In genomic region chr12:48016373-48017020, GRCh38 we compare ENCODE assay signal across 3 cellular contexts.
TF ChIP-seq lines count a peak whose summit lies in the region.

No MANE protein-coding gene starts in this region.

TF ChIP-seq in GM23338, 12 proteins besides CTCF, POLR2A, EP300 and RAD21:
- TF ChIP-seq EZH2 (IDR thresholded peaks at IDR 0.05; ENCODE audit: low read depth, unreplicated experiment) (peak; percentile 22), JUNB (IDR thresholded peaks at IDR 0.05; ENCODE audit: unreplicated experiment) (no peak)

TF ChIP-seq in H1, 55 proteins besides CTCF, POLR2A, EP300 and RAD21:
- TF ChIP-seq TEAD4 (IDR thresholded peaks at IDR 0.05; ENCODE audit: low read depth, low read length), result no peak
- no peak for TF ChIP-seq E2F6 (IDR thresholded peaks at IDR 0.05)
- TF ChIP-seq EZH2 (IDR thresholded peaks at IDR 0.05; ENCODE audit: low read depth, low read length, severe bottlenecking), result peak; percentile 46

TF ChIP-seq in SK-N-SH treated with all-trans-retinoic acid at 6 μM for 48 hours, 23 proteins besides CTCF, POLR2A, EP300 and RAD21:
- no peak for TF ChIP-seq POU6F1 (CRISPR knock-in tag; IDR thresholded peaks at IDR 0.05; ENCODE audit: borderline replicate concordance, low read depth)
- no peak for TF ChIP-seq ZFP3 (CRISPR knock-in tag; IDR thresholded peaks at IDR 0.05)
- TF ChIP-seq TCF4 (CRISPR knock-in tag; IDR thresholded peaks at IDR 0.05; ENCODE audit: borderline replicate concordance), result no peak
- no peak for TF ChIP-seq ZNF8 (CRISPR knock-in tag; IDR thresholded peaks at IDR 0.05)
- TF ChIP-seq ZC3H10 (CRISPR knock-in tag; IDR thresholded peaks at IDR 0.05), result no peak
- no peak for TF ChIP-seq CSDC2 (CRISPR knock-in tag; IDR thresholded peaks at IDR 0.05)
- no peak for TF ChIP-seq CSRNP3 (CRISPR knock-in tag; IDR thresholded peaks at IDR 0.05)
- no peak for TF ChIP-seq TOX (CRISPR knock-in tag; IDR thresholded peaks at IDR 0.05; ENCODE audit: borderline replicate concordance)
- TF ChIP-seq ESRRG (CRISPR knock-in tag; IDR thresholded peaks at IDR 0.05), result no peak
- no peak for TF ChIP-seq PPARA (CRISPR knock-in tag; IDR thresholded peaks at IDR 0.05; ENCODE audit: borderline replicate concordance)
- no peak for TF ChIP-seq BACH2 (CRISPR knock-in tag; IDR thresholded peaks at IDR 0.05; ENCODE audit: borderline replicate concordance)
- no peak for TF ChIP-seq TSHZ2 (CRISPR knock-in tag; IDR thresholded peaks at IDR 0.05)
- no peak for TF ChIP-seq PATZ1 (CRISPR knock-in tag; IDR thresholded peaks at IDR 0.05; ENCODE audit: borderline replicate concordance)
- TF ChIP-seq ZNF565 (CRISPR knock-in tag; conservative IDR thresholded peaks at IDR 0.05; ENCODE audit: low read depth), result no peak
- no peak for TF ChIP-seq ARNTL (CRISPR knock-in tag; IDR thresholded peaks at IDR 0.05; ENCODE audit: borderline replicate concordance, low read depth)
- TF ChIP-seq ZFP30 (CRISPR knock-in tag; IDR thresholded peaks at IDR 0.05), result no peak
- no peak for TF ChIP-seq RARB (CRISPR knock-in tag; IDR thresholded peaks at IDR 0.05)
- TF ChIP-seq GLIS3 (CRISPR knock-in tag; IDR thresholded peaks at IDR 0.05), result no peak
- TF ChIP-seq CREB5 (CRISPR knock-in tag; IDR thresholded peaks at IDR 0.05; ENCODE audit: low read depth), result no peak
